8 cellular contexts compared by ENCODE assay signal in genomic region chr12:12024958-12025682, GRCh38. TPM values are rescaled to one million over a fixed set of nuclear protein-coding genes. Genes with fewer than 3 reads are reported as not detected.
DNase-seq lines count a peak whose midpoint lies in the region; ATAC-seq, FAIRE-seq and TF ChIP-seq lines count a peak whose summit lies in the region.

No MANE protein-coding gene starts in this region.

- FAIRE-seq in RCC 7860 (lab: Jason Lieb, UNC) = no peak

- DNase-seq in Daoy (ENCODE audit: low read depth) = peak; percentile 12
- DNase-seq in GM20000 (ENCODE audit: low spot score) = peak; percentile 51
- peak; percentile 72 for DNase-seq in astrocyte of the hippocampus (ENCODE audit: low read depth, low spot score)
- no peak for DNase-seq in NCI-H82 treated with DMSO at 0.1 percent for 48 hours (lab: John Stamatoyannopoulos, UW; ENCODE audit: unreplicated experiment)
- no peak for DNase-seq in hippocampal formation (lab: John Stamatoyannopoulos, UW)
- DNase-seq in RCC 7860 (ENCODE audit: low spot score) = no peak
- no peak for DNase-seq in OCI-M1 (lab: John Stamatoyannopoulos, UW)

- no peak for TF ChIP-seq CTCF in GM20000 (IDR thresholded peaks at IDR 0.05; ENCODE audit: extremely low read depth, missing control alignments)

- ATAC-seq in HG03457 (IDR thresholded peaks at IDR 0.05; ENCODE audit: unreplicated experiment) = peak; percentile 63

RNA-seq across cellular contexts. Expression of gene BCL2L14, which starts 45.6 kb away (rescaled TPM):
- not detected in 2 replicates for total RNA-seq in Daoy (2014; rRNA removed; shearing (Covaris generic))

Comparison
In these comparisons a context has a peak if more than half of its experiments do, and no peak if none do; other contexts are left out.
1. DNase-seq: peak in Daoy (single experiment), GM20000 (single experiment) and astrocyte of the hippocampus (single experiment); none in NCI-H82 treated with DMSO at 0.1 percent for 48 hours (single experiment), hippocampal formation (0 of 2), RCC 7860 (single experiment) and OCI-M1 (single experiment).